In the genomic region with DNA sequence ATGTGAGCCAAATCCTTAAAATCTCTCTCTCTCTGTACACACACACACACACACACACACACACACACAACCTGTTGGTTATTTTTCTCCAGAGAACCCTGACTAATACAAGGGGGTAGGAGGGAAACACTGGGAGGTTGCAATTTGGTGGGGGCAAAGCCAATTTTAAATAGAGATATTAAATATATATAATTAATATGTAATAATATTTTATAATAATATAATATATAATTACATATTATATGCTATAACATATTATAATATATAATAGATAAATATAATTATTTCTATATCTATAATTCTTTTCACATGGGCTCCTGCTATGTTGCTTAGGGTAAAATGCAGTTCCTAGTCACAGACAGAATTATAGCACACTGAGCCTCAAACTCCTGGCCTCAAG, we compare ENCODE assay signal across 6 cellular contexts.
"Had no signal": no experiment of that assay in that cellular context is flagged by ENCODE, and none has a peak within 500 bp of the region (broad histone marks: within the 10 kb centered on the region; RNA-seq: fewer than 3 reads in every experiment).

No MANE protein-coding gene starts in this region.

- H3K27ac Mint-ChIP-seq: IgD-negative memory B cell had no signal

- H3K36me3 Mint-ChIP-seq: IgD-negative memory B cell had no signal

- H3K4me3 Mint-ChIP-seq: IgD-negative memory B cell had no signal

- DNase-seq: IMR-90, KBM-7, KG1 had no signal

- H3K27me3 Mint-ChIP-seq: IgD-negative memory B cell had no signal

- H3K4me1 Mint-ChIP-seq: IgD-negative memory B cell had no signal

- ATAC-seq: HepG2, K562 had no signal
